1 cellular context compared by ENCODE assay signal in genomic region chr17:27569884-27570577, GRCh38.
A peak's percentile ranks its signal among the peaks of the same experiment; 100 is the strongest.
TF ChIP-seq lines count a peak whose summit lies in the region.

No MANE protein-coding gene starts in this region.

TF ChIP-seq in K562, 482 proteins besides CTCF, POLR2A, EP300 and RAD21 (continued from another document):
- TF ChIP-seq CREB3L1 (IDR thresholded peaks at IDR 0.05; ENCODE audit: borderline replicate concordance, low read depth), result no peak
- no peak for TF ChIP-seq HMGN3 (IDR thresholded peaks at IDR 0.05; ENCODE audit: borderline replicate concordance, extremely low read depth, insufficient read length, low read depth, low read length)
- TF ChIP-seq ZNF445 (CRISPR knock-in tag; IDR thresholded peaks at IDR 0.05; ENCODE audit: low read depth), result no peak
- TF ChIP-seq CBFA2T2 (conservative IDR thresholded peaks at IDR 0.05), result peak; percentile 82
- 0 out of 2 replicates have a peak, but pooled peaks have one; percentile 27 for TF ChIP-seq THAP12 (CRISPR knock-in tag; IDR thresholded peaks at IDR 0.05)
- TF ChIP-seq ELF4 (CRISPR knock-in tag; IDR thresholded peaks at IDR 0.05), result peak; percentile 78; the same call in 1 of the 2 replicates
- TF ChIP-seq MEIS2 (IDR thresholded peaks at IDR 0.05; ENCODE audit: partially characterized antibody), result peak; percentile 73
- 0 out of 2 replicates have a peak, but pooled peaks have one; percentile 5 for TF ChIP-seq GMEB1 (CRISPR knock-in tag; IDR thresholded peaks at IDR 0.05)
- TF ChIP-seq IFI16 (CRISPR knock-in tag; IDR thresholded peaks at IDR 0.05), result peak; percentile 67; the same call in 1 of the 2 replicates
- TF ChIP-seq CBFA2T3 (IDR thresholded peaks at IDR 0.05), result peak; percentile 92
- no peak for TF ChIP-seq ZNF143 (CRISPR knock-in tag; IDR thresholded peaks at IDR 0.05)
- TF ChIP-seq CEBPG (CRISPR knock-in tag; IDR thresholded peaks at IDR 0.05), result peak; percentile 65; the same call in 1 of the 2 replicates
- peak in 1 of 2 experiments; percentile 63; a peak in 2 of 4 replicates for TF ChIP-seq CEBPG (tag; conservative IDR thresholded peaks at IDR 0.05 in 1 of 2, IDR thresholded peaks at IDR 0.05 in 1 of 2)
- no peak for TF ChIP-seq E2F4 (CRISPR knock-in tag; IDR thresholded peaks at IDR 0.05; ENCODE audit: low read depth)
- no peak for TF ChIP-seq ZNF518B (CRISPR knock-in tag; IDR thresholded peaks at IDR 0.05)
- TF ChIP-seq NR1H2 (CRISPR knock-in tag; IDR thresholded peaks at IDR 0.05), result no peak
- TF ChIP-seq MAX (CRISPR knock-in tag; IDR thresholded peaks at IDR 0.05), result peak; percentile 62
- TF ChIP-seq HOMEZ (CRISPR knock-in tag; IDR thresholded peaks at IDR 0.05), result no peak
- no peak for TF ChIP-seq ZNF224 (CRISPR knock-in tag; IDR thresholded peaks at IDR 0.05)
- peak in 1 of 2 experiments; percentile 63; a peak in 1 of 3 replicates for TF ChIP-seq CBX3 (IDR thresholded peaks at IDR 0.05; ENCODE audit: borderline replicate concordance in 1 of 2, low read length in 2 of 2)
